8 cellular contexts compared by ENCODE assay signal in the genomic region with DNA sequence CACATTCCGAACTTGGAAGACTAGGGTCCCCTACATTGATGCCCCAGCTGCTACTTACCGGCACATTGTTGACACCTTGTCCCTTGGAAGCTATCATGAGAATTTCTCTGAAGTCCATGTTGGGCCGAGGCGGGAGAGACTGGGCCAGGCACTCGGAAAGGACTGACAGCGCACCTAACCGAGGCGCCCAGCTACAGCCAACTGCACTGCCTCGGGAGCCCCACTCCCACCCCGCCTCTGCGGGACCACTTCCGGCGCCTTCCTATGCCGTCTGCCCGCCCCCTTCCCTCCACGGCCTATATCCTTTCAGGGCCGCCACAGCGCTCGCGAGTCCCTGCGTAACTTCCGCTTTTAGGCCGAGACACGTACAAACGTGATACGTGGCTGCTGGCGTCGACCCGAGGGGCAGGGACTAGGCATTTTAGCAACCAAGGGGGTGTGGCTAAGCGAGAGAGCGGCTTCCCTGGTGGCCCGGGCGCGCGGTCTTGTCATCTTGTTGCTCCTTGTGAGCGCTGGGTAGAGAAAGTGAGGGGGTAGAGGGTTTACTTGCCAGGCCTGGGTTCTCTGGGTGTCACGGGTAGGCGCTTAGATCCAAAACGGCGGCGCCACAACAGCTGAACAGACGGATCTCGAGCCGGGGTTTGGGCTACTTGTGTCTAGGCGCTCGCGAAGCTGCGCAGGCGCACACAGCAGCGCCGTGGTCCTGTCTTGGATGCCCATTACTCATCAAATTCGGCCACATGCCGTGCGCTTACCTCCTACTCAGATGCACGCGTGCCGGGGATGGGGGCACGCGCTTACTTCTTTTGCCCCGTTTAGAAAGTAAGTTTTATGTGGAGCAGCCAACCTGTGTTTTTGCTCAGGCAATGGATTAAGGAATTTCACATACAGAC. TPM values are rescaled to one million over a fixed set of nuclear protein-coding genes. Genes with fewer than 3 reads are reported as not detected.
DNase-seq lines count a peak whose midpoint lies in the region; ATAC-seq and TF ChIP-seq lines count a peak whose summit lies in the region.

A gene with protein sequence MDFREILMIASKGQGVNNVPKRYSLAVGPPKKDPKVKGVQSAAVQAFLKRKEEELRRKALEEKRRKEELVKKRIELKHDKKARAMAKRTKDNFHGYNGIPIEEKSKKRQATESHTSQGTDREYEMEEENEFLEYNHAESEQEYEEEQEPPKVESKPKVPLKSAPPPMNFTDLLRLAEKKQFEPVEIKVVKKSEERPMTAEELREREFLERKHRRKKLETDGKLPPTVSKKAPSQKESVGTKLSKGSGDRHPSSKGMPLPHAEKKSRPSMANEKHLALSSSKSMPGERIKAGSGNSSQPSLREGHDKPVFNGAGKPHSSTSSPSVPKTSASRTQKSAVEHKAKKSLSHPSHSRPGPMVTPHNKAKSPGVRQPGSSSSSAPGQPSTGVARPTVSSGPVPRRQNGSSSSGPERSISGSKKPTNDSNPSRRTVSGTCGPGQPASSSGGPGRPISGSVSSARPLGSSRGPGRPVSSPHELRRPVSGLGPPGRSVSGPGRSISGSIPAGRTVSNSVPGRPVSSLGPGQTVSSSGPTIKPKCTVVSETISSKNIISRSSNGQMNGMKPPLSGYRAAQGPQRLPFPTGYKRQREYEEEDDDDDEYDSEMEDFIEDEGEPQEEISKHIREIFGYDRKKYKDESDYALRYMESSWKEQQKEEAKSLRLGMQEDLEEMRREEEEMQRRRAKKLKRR (minus strand): TSS at position 203 of the 893 bp plus-strand sequence. CDS start 85 bp downstream, at position 118.

- H3K27ac Mint-ChIP-seq in WTC11 (peak within 1 kb of the TSS; percentile 99), immature natural killer cell (peak within 1 kb of the TSS; percentile 97 to 100 (median 99))

- H3K9me3 Mint-ChIP-seq in WTC11 (no peaks in the 10 kb centered on the region), immature natural killer cell (no peaks in the 10 kb centered on the region)

- CTCF ChIA-PET in AG04450 (lab: Charles Lee) (interaction anchor here (0.9 to 1.9 kb wide), 5 partner anchors 17 to 130 kb away, joined by 3 to 12 read pairs (median 5); no protein-coding TSS in a partner anchor), WTC11 (lab: Charles Lee) (interaction anchor here (0.9 to 2.2 kb wide), 5 partner anchors 16 to 519 kb away, joined by 3 to 7 read pairs (median 3); no protein-coding TSS in a partner anchor)

- ATAC-seq in GM18909 (IDR thresholded peaks at IDR 0.05; ENCODE audit: poor library complexity, unreplicated experiment): peak; percentile 96
- ATAC-seq in HG03175 (IDR thresholded peaks at IDR 0.05; ENCODE audit: unreplicated experiment): peak; percentile 95
- ATAC-seq in WTC11: peak; percentile 98

- H3K27me3 ChIP-seq in AG04450 (ENCODE audit: control insufficient read depth, insufficient read depth, low read length): no peaks in the 10 kb centered on the region

- H3K36me3 Mint-ChIP-seq in WTC11 (no peaks in the 10 kb centered on the region), immature natural killer cell (no peaks in the 10 kb centered on the region)

- H3K4me3 ChIP-seq in AG04450 (ENCODE audit: low read depth, low read length): peak within 1 kb of the TSS; percentile 70
- H3K4me3 ChIP-seq in cardiac fibroblast (replicated peaks in 1 of 2; ENCODE audit: low read depth in 2 of 2, low read length in 2 of 2): peak within 1 kb of the TSS; percentile 67 to 92

- H3K27me3 Mint-ChIP-seq in WTC11 (ENCODE audit: low read depth) (peaks cover 7% of the 10 kb centered on the region; the same call in 1 of the 2 replicates), immature natural killer cell (ENCODE audit: low read depth in 3 of 3) (peaks cover 5 to 15% (median 14%) of the 10 kb centered on the region in 3 donors)

- H3K9me3 ChIP-seq in AG04450 (ENCODE audit: control insufficient read depth, insufficient read depth, low read length): no peaks in the 10 kb centered on the region

- POLR2A ChIA-PET in AG04450 (lab: Yijun Ruan, JAX): interaction anchor here (0.5 to 1.6 kb wide), 15 partner anchors 9 to 250 kb away, joined by 3 to 11 read pairs (median 3); a partner anchor contains a TSS
- POLR2A ChIA-PET in WTC11 (lab: Charles Lee): interaction anchor here (0.9 to 1.6 kb wide), 4 partner anchors 20 to 108 kb away, joined by 3 to 6 read pairs (median 4); a partner anchor contains a TSS

- H3K4me1 Mint-ChIP-seq in WTC11 (peaks cover 16% of the 10 kb centered on the region), immature natural killer cell (peaks cover 29 to 47% of the 10 kb centered on the region in 2 donors)

- DNase-seq in AG04450 (ENCODE audit: low read depth, low spot score): peak; percentile 98
- DNase-seq in NCI-H226: peak; percentile 99
- DNase-seq in WTC11 (ENCODE audit: low spot score): peak; percentile 98
- DNase-seq in cardiac fibroblast (ENCODE audit: low read depth in 2 of 2): peak; percentile 99 to 100
- peak; percentile 98 to 99 (median 98) for DNase-seq in immature natural killer cell
- peak; percentile 99 for DNase-seq in smooth muscle cell of the brain vasculature (ENCODE audit: low read depth, low spot score)

- H3K4me3 Mint-ChIP-seq in WTC11 (peak within 1 kb of the TSS; percentile 99), immature natural killer cell (peak within 1 kb of the TSS; percentile 94 to 97 (median 96))

- TF ChIP-seq CTCF in AG04450 (IDR thresholded peaks at IDR 0.05; ENCODE audit: low read depth, low read length) (no peak), WTC11 (IDR thresholded peaks at IDR 0.05) (no peak), cardiac fibroblast (IDR thresholded peaks at IDR 0.05; ENCODE audit: low read depth, low read length) (no peak)

- H3K27ac ChIP-seq in AG04450 (ENCODE audit: low read depth, low read length): peak within 1 kb of the TSS; percentile 98

TF ChIP-seq in WTC11, 78 proteins besides CTCF, POLR2A, EP300 and RAD21 (continues in another document):
- TF ChIP-seq NR1H2 (CRISPR knock-in tag; IDR thresholded peaks at IDR 0.05) (no peak), IRF2 (CRISPR knock-in tag; IDR thresholded peaks at IDR 0.05; ENCODE audit: borderline replicate concordance, low read depth) (no peak), ESRRA (CRISPR knock-in tag; IDR thresholded peaks at IDR 0.05; ENCODE audit: borderline replicate concordance) (no peak), NR3C1 (CRISPR knock-in tag; conservative IDR thresholded peaks at IDR 0.05; ENCODE audit: low read depth) (no peak), SMAD3 (CRISPR knock-in tag; IDR thresholded peaks at IDR 0.05; ENCODE audit: borderline replicate concordance) (no peak), KAT7 (CRISPR knock-in tag; IDR thresholded peaks at IDR 0.05; ENCODE audit: borderline replicate concordance) (no peak), TEAD4 (CRISPR knock-in tag; IDR thresholded peaks at IDR 0.05) (no peak)
- TF ChIP-seq, protein P1, sequence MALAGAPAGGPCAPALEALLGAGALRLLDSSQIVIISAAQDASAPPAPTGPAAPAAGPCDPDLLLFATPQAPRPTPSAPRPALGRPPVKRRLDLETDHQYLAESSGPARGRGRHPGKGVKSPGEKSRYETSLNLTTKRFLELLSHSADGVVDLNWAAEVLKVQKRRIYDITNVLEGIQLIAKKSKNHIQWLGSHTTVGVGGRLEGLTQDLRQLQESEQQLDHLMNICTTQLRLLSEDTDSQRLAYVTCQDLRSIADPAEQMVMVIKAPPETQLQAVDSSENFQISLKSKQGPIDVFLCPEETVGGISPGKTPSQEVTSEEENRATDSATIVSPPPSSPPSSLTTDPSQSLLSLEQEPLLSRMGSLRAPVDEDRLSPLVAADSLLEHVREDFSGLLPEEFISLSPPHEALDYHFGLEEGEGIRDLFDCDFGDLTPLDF (CRISPR knock-in tag; IDR thresholded peaks at IDR 0.05): no peak
- TF ChIP-seq, protein P2, sequence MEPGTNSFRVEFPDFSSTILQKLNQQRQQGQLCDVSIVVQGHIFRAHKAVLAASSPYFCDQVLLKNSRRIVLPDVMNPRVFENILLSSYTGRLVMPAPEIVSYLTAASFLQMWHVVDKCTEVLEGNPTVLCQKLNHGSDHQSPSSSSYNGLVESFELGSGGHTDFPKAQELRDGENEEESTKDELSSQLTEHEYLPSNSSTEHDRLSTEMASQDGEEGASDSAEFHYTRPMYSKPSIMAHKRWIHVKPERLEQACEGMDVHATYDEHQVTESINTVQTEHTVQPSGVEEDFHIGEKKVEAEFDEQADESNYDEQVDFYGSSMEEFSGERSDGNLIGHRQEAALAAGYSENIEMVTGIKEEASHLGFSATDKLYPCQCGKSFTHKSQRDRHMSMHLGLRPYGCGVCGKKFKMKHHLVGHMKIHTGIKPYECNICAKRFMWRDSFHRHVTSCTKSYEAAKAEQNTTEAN (CRISPR knock-in tag; IDR thresholded peaks at IDR 0.05): peak; percentile 34; the same call in 1 of the 2 replicates
- TF ChIP-seq, protein P3, sequence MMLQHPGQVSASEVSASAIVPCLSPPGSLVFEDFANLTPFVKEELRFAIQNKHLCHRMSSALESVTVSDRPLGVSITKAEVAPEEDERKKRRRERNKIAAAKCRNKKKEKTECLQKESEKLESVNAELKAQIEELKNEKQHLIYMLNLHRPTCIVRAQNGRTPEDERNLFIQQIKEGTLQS (CRISPR knock-in tag; conservative IDR thresholded peaks at IDR 0.05): no peak
- TF ChIP-seq, protein P4, sequence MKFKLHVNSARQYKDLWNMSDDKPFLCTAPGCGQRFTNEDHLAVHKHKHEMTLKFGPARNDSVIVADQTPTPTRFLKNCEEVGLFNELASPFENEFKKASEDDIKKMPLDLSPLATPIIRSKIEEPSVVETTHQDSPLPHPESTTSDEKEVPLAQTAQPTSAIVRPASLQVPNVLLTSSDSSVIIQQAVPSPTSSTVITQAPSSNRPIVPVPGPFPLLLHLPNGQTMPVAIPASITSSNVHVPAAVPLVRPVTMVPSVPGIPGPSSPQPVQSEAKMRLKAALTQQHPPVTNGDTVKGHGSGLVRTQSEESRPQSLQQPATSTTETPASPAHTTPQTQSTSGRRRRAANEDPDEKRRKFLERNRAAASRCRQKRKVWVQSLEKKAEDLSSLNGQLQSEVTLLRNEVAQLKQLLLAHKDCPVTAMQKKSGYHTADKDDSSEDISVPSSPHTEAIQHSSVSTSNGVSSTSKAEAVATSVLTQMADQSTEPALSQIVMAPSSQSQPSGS (CRISPR knock-in tag; IDR thresholded peaks at IDR 0.05; ENCODE audit: borderline replicate concordance, low read depth): no peak

RNA-seq across cellular contexts. Expression of the gene that starts here (rescaled TPM):
- polyA plus RNA-seq in AG04450 (2011; rRNA removed) (13.7 and 18.6 TPM in 2 replicates), immature natural killer cell (10 to 100 TPM in 2 of 3 donors, 1 to 10 TPM in 1; 7.8 to 20.7 (median 15.3) TPM)
- 19.8 and 23.3 TPM in 2 replicates for polyA minus RNA-seq in AG04450 (2011; rRNA and poly(A)+ RNA removed)
- total RNA-seq in WTC11 (2021): 14.0 to 14.3 TPM (median 14.3 TPM) in 3 replicates

Comparison
In these comparisons a context has a peak if more than half of its experiments do, and no peak if none do; other contexts are left out.
1. Peak in every context shown above with its lines: DNase-seq, ATAC-seq, H3K4me3 ChIP-seq and H3K27ac ChIP-seq.